Comparison of ENCODE assay signal across 8 cellular contexts in the genomic region with DNA sequence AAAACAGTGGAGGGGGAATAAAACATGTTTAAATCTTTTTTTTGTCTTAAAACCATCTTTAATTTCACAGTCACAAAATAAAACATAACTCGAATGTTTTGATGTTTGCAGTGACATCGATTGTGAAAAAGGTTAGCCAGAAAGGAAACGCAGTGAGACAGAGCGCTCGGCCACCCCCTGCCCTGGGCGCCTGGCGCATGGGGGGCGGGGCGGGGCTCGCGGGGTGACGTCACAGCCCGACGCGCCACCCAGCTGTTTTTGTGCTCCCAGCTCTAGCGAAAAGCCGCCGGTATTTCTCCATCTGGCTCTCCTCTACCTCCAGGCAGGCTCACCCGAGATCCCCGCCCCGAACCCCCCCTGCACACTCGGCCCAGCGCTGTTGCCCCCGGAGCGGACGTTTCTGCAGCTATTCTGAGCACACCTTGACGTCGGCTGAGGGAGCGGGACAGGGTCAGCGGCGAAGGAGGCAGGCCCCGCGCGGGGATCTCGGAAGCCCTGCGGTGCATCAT. TPM values are rescaled to one million over a fixed set of nuclear protein-coding genes. Genes with fewer than 3 reads are reported as not detected.
A peak's percentile ranks its signal among the peaks of the same experiment; 100 is the strongest.
DNase-seq lines count a peak whose midpoint lies in the region; ATAC-seq lines count a peak whose summit lies in the region.

A gene (plus strand): TSS at position 255 of the 509 bp plus-strand sequence. CDS start 253 bp downstream, at position 508.

- WGBS in mesodermal cell (ENCODE audit: insufficient coverage in 2 of 2), 2 experiments, result 0% methylated on average over 24 to 28 of the region's 36 CpGs

- DNase-seq in NCI-H2081 (lab: John Stamatoyannopoulos, UW) (peak; percentile 54 to 64), NCI-H2081 treated with DMSO at 0.1 percent for 48 hours (lab: John Stamatoyannopoulos, UW) (no peak), NCI-H82 (lab: John Stamatoyannopoulos, UW) (peak; percentile 87)
- peak; percentile 82 for DNase-seq in activated CD8-positive, alpha-beta memory T cell treated with anti-CD3 and anti-CD28 coated beads, Interleukin-2, amount 50 U/mL, for 4 hours
- peak; percentile 70 for DNase-seq in stimulated activated CD8-positive, alpha-beta memory T cell treated with anti-CD3 and anti-CD28 coated beads, Interleukin-12 subunit alpha, Interleukin-12 subunit beta, amount 100 ng/mL, for 4 hours (ENCODE audit: low read depth)

- peaks cover 18% of the 10 kb centered on the region for H3K4me1 ChIP-seq in mesodermal cell (ENCODE audit: control insufficient read depth, insufficient read depth, low read length, poor library complexity, severe bottlenecking)

- H3K4me3 ChIP-seq in mesodermal cell (ENCODE audit: extremely low read depth, insufficient read depth, low read length, poor library complexity, severe bottlenecking), result peak within 1 kb of the TSS; percentile 96

- in situ Hi-C loops in endometrial microvascular endothelial cells (cut with HindIII; ENCODE audit: inconsistent ontology term, low pct_unique_long_range_greater_than_20kb, low sequenced_read_pairs), result no loop called here

- peak within 1 kb of the TSS; percentile 100 for H3K27ac ChIP-seq in mesodermal cell (ENCODE audit: low read depth, low read length, severe bottlenecking)

- no peaks in the 10 kb centered on the region for H3K9me3 ChIP-seq in mesodermal cell (ENCODE audit: control insufficient read depth, low read length)

- ATAC-seq in HG03095 (IDR thresholded peaks at IDR 0.05; ENCODE audit: unreplicated experiment), result peak; percentile 53

- H3K36me3 ChIP-seq in mesodermal cell (ENCODE audit: control insufficient read depth, insufficient read depth, low read length), result peaks cover 14% of the 10 kb centered on the region

RNA-seq across cellular contexts. Expression of the gene that starts here (rescaled TPM):
- 30.0 TPM for total RNA-seq in endometrial microvascular endothelial cells (ENCODE audit: inconsistent ontology term)
- polyA plus RNA-seq in mesodermal cell (2013, experiment 1 of 2), result 121 TPM
- 107 TPM for polyA plus RNA-seq in mesodermal cell (2013, experiment 2 of 2)
